Comparison of ENCODE assay signal across 8 cellular contexts in the genomic region with DNA sequence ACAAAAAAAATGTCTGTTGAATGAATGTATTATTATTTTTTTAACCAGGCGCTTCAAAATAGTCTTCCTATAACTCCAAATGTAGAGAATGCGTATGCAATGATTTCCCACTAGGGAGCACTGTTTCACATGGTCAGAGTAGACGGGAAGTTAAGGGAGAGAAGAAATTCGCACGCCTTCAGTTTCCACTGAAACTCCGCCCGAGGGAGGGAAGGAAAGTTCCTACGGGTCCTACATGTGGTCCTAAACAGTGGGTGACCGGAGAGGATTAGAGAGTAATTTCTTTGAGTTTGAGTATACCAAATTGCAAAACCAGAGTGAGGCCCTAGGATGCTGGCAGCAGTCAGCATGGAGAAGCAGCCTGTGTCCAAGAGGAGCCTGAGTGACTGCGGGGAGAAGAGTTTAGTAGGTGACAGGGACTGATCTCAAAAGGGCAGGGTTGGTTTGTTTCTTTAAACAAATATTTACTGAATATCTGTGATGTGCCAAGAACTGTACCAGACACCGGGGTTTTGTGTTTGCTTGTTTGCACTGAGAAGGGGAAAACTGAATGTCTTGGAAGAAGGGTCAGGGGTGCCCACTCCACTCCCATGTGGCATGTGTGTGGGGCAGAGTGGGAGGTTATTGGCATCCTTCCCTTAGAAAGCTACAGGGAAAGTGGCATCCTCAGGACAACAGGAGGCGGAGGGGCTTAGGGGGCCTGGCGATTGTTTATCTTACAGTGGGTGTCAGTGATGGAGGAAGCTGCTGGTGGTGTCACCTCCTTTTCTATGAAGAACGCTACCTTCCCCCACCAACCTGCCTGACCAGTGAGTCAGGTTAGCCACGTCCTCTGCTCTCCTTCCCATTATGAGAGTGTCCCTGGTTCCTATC. TPM values are rescaled to one million over a fixed set of nuclear protein-coding genes. Genes with fewer than 3 reads are reported as not detected.
A peak's percentile ranks its signal among the peaks of the same experiment; 100 is the strongest.
DNase-seq lines count a peak whose midpoint lies in the region; ATAC-seq and TF ChIP-seq lines count a peak whose summit lies in the region.

No MANE protein-coding gene starts in this region.

- H3K4me1 ChIP-seq in CD8-positive, alpha-beta T cell (ENCODE audit: insufficient read depth, low read length), result peaks cover 5% of the 10 kb centered on the region
- H3K4me1 ChIP-seq in HCT116 (ENCODE audit: control insufficient read depth in 1 of 2, insufficient read depth in 2 of 2, low read length in 2 of 2) (peaks cover 18 to 41% of the 10 kb centered on the region in 2 experiments), endodermal cell (ENCODE audit: control insufficient read depth, insufficient read depth, low read length) (no peaks in the 10 kb centered on the region), mucosa of descending colon (ENCODE audit: low read depth) (no peaks in the 10 kb centered on the region)

- H3K27me3 Mint-ChIP-seq in CD8-positive, alpha-beta T cell (ENCODE audit: low read depth), result no peaks in the 10 kb centered on the region
- peaks cover 18% of the 10 kb centered on the region for H3K27me3 Mint-ChIP-seq in endodermal cell (ENCODE audit: insufficient read depth)

- H4K20me1 ChIP-seq in HCT116 (ENCODE audit: insufficient read depth), result no peaks in the 10 kb centered on the region
- H4K20me1 ChIP-seq in SU-DHL-6 (ENCODE audit: low read depth, low read length), result no peaks in the 10 kb centered on the region

- H3K4me3 ChIP-seq in CD8-positive, alpha-beta T cell (ENCODE audit: low read depth, low read length), result no peak overlapping the region
- peak overlapping the region in 1 of 2 experiments; percentile 25; a peak in 1 of 4 replicates for H3K4me3 ChIP-seq in HCT116 (replicated peaks in 1 of 2; ENCODE audit: low read depth in 1 of 2, low read length in 2 of 2)
- no peak overlapping the region for H3K4me3 ChIP-seq in SU-DHL-6 (ENCODE audit: insufficient read depth, low read length, poor library complexity, severe bottlenecking)
- H3K4me3 ChIP-seq in endodermal cell (ENCODE audit: low read length), result no peak overlapping the region
- no peak overlapping the region for H3K4me3 ChIP-seq in mucosa of descending colon

- H3K27me3 ChIP-seq in CD8-positive, alpha-beta T cell (ENCODE audit: insufficient read depth, low read length), result no peaks in the 10 kb centered on the region
- H3K27me3 ChIP-seq in HCT116 (ENCODE audit: insufficient read depth, low read length) (0 out of 2 replicates have a peak, but pooled peaks cover 4% of the 10 kb centered on the region), SU-DHL-6 (ENCODE audit: low read length) (no peaks in the 10 kb centered on the region), endodermal cell (ENCODE audit: control insufficient read depth, insufficient read depth, low read length, poor library complexity, severe bottlenecking) (no peaks in the 10 kb centered on the region)

- no TSS peak for BruUV-seq in HCT116 (replicated peaks; lab: Mats Ljungman, UMichigan)

- H3K9me3 ChIP-seq in CD8-positive, alpha-beta T cell (ENCODE audit: low read length), result no peaks in the 10 kb centered on the region
- H3K9me3 ChIP-seq in HCT116 (ENCODE audit: control insufficient read depth in 1 of 2, insufficient read depth in 1 of 2, low read depth in 1 of 2, low read length in 2 of 2) (no peaks in the 10 kb centered on the region), SU-DHL-6 (ENCODE audit: insufficient read depth, low read length) (no peaks in the 10 kb centered on the region), endodermal cell (ENCODE audit: control insufficient read depth, low read length) (no peaks in the 10 kb centered on the region), mucosa of descending colon (no peaks in the 10 kb centered on the region)

- peak overlapping the region; percentile 61 for H3K4me3 Mint-ChIP-seq in CD8-positive, alpha-beta T cell
- H3K4me3 Mint-ChIP-seq in endodermal cell, result no peak overlapping the region

- H2AFZ ChIP-seq in HCT116 (ENCODE audit: low read depth, low read length, poor library complexity, severe bottlenecking) (peak overlapping the region; percentile 83), SU-DHL-6 (ENCODE audit: low read depth, low read length, severe bottlenecking) (peak overlapping the region; percentile 21)

- H3K36me3 Mint-ChIP-seq in CD8-positive, alpha-beta T cell, result no peaks in the 10 kb centered on the region
- H3K36me3 Mint-ChIP-seq in endodermal cell (ENCODE audit: low read depth), result peaks cover 5% of the 10 kb centered on the region

- no peaks in the 10 kb centered on the region for H3K36me3 ChIP-seq in CD8-positive, alpha-beta T cell (ENCODE audit: insufficient read depth, low read length)
- H3K36me3 ChIP-seq in HCT116 (ENCODE audit: control insufficient read depth in 1 of 2, insufficient read depth in 2 of 2, low read length in 2 of 2) (no peaks in the 10 kb centered on the region), SU-DHL-6 (ENCODE audit: low read length) (no peaks in the 10 kb centered on the region), endodermal cell (ENCODE audit: control insufficient read depth, insufficient read depth, low read length) (no peaks in the 10 kb centered on the region), mucosa of descending colon (ENCODE audit: low read depth) (no peaks in the 10 kb centered on the region)

- 67 to 77% methylated on average over 12 to 15 of the region's 15 CpGs for WGBS in endodermal cell (ENCODE audit: insufficient coverage in 1 of 2, insufficient read length in 1 of 2), 2 experiments

- no peak for TF ChIP-seq POLR2A in HCT116 (IDR thresholded peaks at IDR 0.05; ENCODE audit: borderline replicate concordance, extremely low read depth, insufficient read depth, insufficient read length)

- no peaks in the 10 kb centered on the region for H3K9me3 Mint-ChIP-seq in CD8-positive, alpha-beta T cell
- H3K9me3 Mint-ChIP-seq in endodermal cell, result peaks cover 14% of the 10 kb centered on the region

- intact Hi-C loops in CD8-positive, alpha-beta T cell (cut with DNase I, micrococcal nuclease), result loop anchor here in 1 of 2 experiments (2.0 kb wide), 1 partner anchor 785 kb away; no protein-coding TSS in a partner anchor
- intact Hi-C loops in HCT116 (cut with micrococcal nuclease), result no loop called here
- intact Hi-C loops in mucosa of descending colon (cut with DNase I, micrococcal nuclease), result no loop called here

- peak in 3 of 7 experiments; percentile 26 to 59 (median 31) for DNase-seq in CD8-positive, alpha-beta T cell
- peak; percentile 53 for DNase-seq in HCT116 (ENCODE audit: low read depth, low spot score)
- peak; percentile 70 for DNase-seq in endodermal cell
- peak in 1 of 3 donors; percentile 49 for DNase-seq in mucosa of descending colon
- DNase-seq in NCI-H1436 (lab: John Stamatoyannopoulos, UW), result no peak

- CTCF ChIA-PET in CD8-positive, alpha-beta T cell (lab: Charles Lee), result interaction anchor here (0.7 to 2.4 kb wide), 9 partner anchors 10 to 64 kb away, joined by 3 to 8 read pairs (median 4); a partner anchor contains a TSS
- CTCF ChIA-PET in HCT116 (lab: Charles Lee), result interaction anchor here (0.8 kb wide), 2 partner anchors 9 to 13 kb away, joined by 3 read pairs; no protein-coding TSS in a partner anchor

- H3K27ac ChIP-seq in CD8-positive, alpha-beta T cell (ENCODE audit: low read depth, low read length), result no peak overlapping the region
- no peak overlapping the region for H3K27ac ChIP-seq in HCT116 (ENCODE audit: low read depth, low read length)
- H3K27ac ChIP-seq in SU-DHL-6 (ENCODE audit: low read depth, low read length), result no peak overlapping the region
- no peak overlapping the region for H3K27ac ChIP-seq in endodermal cell (ENCODE audit: low read depth, low read length)

- peaks cover 21% of the 10 kb centered on the region for H3F3A ChIP-seq in SU-DHL-6 (ENCODE audit: insufficient read depth)

- H3K4me2 ChIP-seq in HCT116 (ENCODE audit: low read length), result peak overlapping the region; percentile 62
- peak overlapping the region; percentile 41 for H3K4me2 ChIP-seq in SU-DHL-6 (ENCODE audit: low read depth, low read length, poor library complexity, severe bottlenecking)

- H3K27ac Mint-ChIP-seq in CD8-positive, alpha-beta T cell, result no peak overlapping the region
- H3K27ac Mint-ChIP-seq in endodermal cell, result no peak overlapping the region

- peaks cover 9% of the 10 kb centered on the region for H3K4me1 Mint-ChIP-seq in CD8-positive, alpha-beta T cell (ENCODE audit: low read depth)
- H3K4me1 Mint-ChIP-seq in endodermal cell, result no peaks in the 10 kb centered on the region

- H3K79me2 ChIP-seq in HCT116 (ENCODE audit: insufficient read depth, low read length) (no peaks in the 10 kb centered on the region), SU-DHL-6 (ENCODE audit: insufficient read depth, low read length) (no peaks in the 10 kb centered on the region)

- peak; percentile 73 for TF ChIP-seq RAD21 in HCT116 (IDR thresholded peaks at IDR 0.05; ENCODE audit: low read depth)

- ATAC-seq in CD8-positive, alpha-beta T cell, result peak; percentile 86
- ATAC-seq in HCT116, result peak; percentile 75
- peak; percentile 92 for ATAC-seq in mucosa of descending colon
- no peak for ATAC-seq in HG03457 (IDR thresholded peaks at IDR 0.05; ENCODE audit: unreplicated experiment)
- no peak for ATAC-seq in HG02798 (IDR thresholded peaks at IDR 0.05; ENCODE audit: poor library complexity, unreplicated experiment)

- RAD21 ChIA-PET in HCT116 (lab: Charles Lee; ENCODE audit: low non-redundant PET in 1 of 2, low total read pairs in 2 of 2, uncharacterized antibody in 2 of 2, unreplicated experiment in 2 of 2), result no interaction called here

- H3K9ac ChIP-seq in HCT116 (ENCODE audit: low read length) (peak overlapping the region; percentile 48), SU-DHL-6 (ENCODE audit: low read length) (peak overlapping the region; percentile 33), endodermal cell (ENCODE audit: extremely low read depth, low read length, poor library complexity, severe bottlenecking) (no peak overlapping the region)

- TF ChIP-seq CTCF in CD8-positive, alpha-beta T cell (IDR thresholded peaks at IDR 0.05), result peak; percentile 66
- TF ChIP-seq CTCF in HCT116 (IDR thresholded peaks at IDR 0.05 in 2 of 3, conservative IDR thresholded peaks at IDR 0.05 in 1 of 3; ENCODE audit: borderline replicate concordance in 1 of 3, insufficient read depth in 1 of 3, low read depth in 2 of 3, low read length in 2 of 3) (peak; percentile 69 to 82 (median 82)), SU-DHL-6 (IDR thresholded peaks at IDR 0.05; ENCODE audit: insufficient read depth, low read length, poor library complexity, severe bottlenecking) (peak; percentile 65), endodermal cell (conservative IDR thresholded peaks at IDR 0.05) (peak; percentile 78), mucosa of descending colon (IDR thresholded peaks at IDR 0.05) (peak; percentile 59)

- POLR2A ChIA-PET in CD8-positive, alpha-beta T cell (lab: Charles Lee), result interaction anchor here (1.8 kb wide), 1 partner anchor 14 kb away, joined by 6 read pairs; no protein-coding TSS in a partner anchor
- POLR2A ChIA-PET in HCT116 (lab: Charles Lee), result interaction anchor here (0.9 to 5.3 kb wide), 4 partner anchors 13 to 22 kb away, joined by 3 to 64 read pairs (median 8); a partner anchor contains a TSS

- H3K9me2 ChIP-seq in HCT116 (ENCODE audit: insufficient read depth), result no peaks in the 10 kb centered on the region
- no peaks in the 10 kb centered on the region for H3K9me2 ChIP-seq in SU-DHL-6 (replicated peaks; ENCODE audit: insufficient read depth, low read length)

RNA-seq across cellular contexts. Expression of a gene that starts 22.8 kb away (rescaled TPM):
- total RNA-seq in CD8-positive, alpha-beta T cell, result not detected
- total RNA-seq in HCT116 (2021; ENCODE audit: unreplicated experiment) (not detected), endodermal cell (not detected), mucosa of descending colon (10 to 100 TPM in 1 of 3 donors, not detected in 2; 15.9 TPM)
- not detected in 2 replicates for polyA plus RNA-seq in HCT116 (2012)
- polyA plus RNA-seq in endodermal cell (2013, experiment 1 of 2), result 3,859 TPM
- 7,427 TPM for polyA plus RNA-seq in endodermal cell (2013, experiment 2 of 2)

RNA-seq across cellular contexts. Expression of a gene that starts 31.4 kb away (rescaled TPM):
- under 1 TPM; 0.58 to 0.81 TPM for total RNA-seq in CD8-positive, alpha-beta T cell
- total RNA-seq in HCT116 (2021; ENCODE audit: unreplicated experiment) (92.6 TPM), endodermal cell (10 to 100 TPM; 42.0 to 72.7 TPM), mucosa of descending colon (10 to 100 TPM in 1 of 3 donors, 1 to 10 TPM in 2; 2.7 to 15.0 (median 4.1) TPM)
- 87.9 and 112 TPM in 2 replicates for polyA plus RNA-seq in HCT116 (2012)
- 82.3 TPM for polyA plus RNA-seq in endodermal cell (2013, experiment 1 of 2)
- 82.8 TPM for polyA plus RNA-seq in endodermal cell (2013, experiment 2 of 2)

RNA-seq across cellular contexts. Expression of a gene that starts 33.7 kb away (rescaled TPM):
- total RNA-seq in CD8-positive, alpha-beta T cell, result 100 to 1,000 TPM; 117 to 128 TPM
- 3.2 TPM for total RNA-seq in HCT116 (2021; ENCODE audit: unreplicated experiment)
- polyA plus RNA-seq in HCT116 (2012), result 1.6 and 4.2 TPM in 2 replicates
- total RNA-seq in endodermal cell, result 1 to 10 TPM; 3.9 to 6.3 TPM
- polyA plus RNA-seq in endodermal cell (2013, experiment 1 of 2), result 6.3 TPM
- 3.6 TPM for polyA plus RNA-seq in endodermal cell (2013, experiment 2 of 2)
- total RNA-seq in mucosa of descending colon, result 1 to 10 TPM; 1.7 to 4.1 (median 2.3) TPM

RNA-seq across cellular contexts. Expression of a gene that starts 33.9 kb away (rescaled TPM):
- 1 to 10 TPM in 1 of 2 experiments, not detected in 1; 1.2 TPM for total RNA-seq in CD8-positive, alpha-beta T cell
- total RNA-seq in HCT116 (2021; ENCODE audit: unreplicated experiment), result 10.8 TPM
- 18.3 and 24.8 TPM in 2 replicates for polyA plus RNA-seq in HCT116 (2012)
- 10 to 100 TPM; 10.2 to 10.8 TPM for total RNA-seq in endodermal cell
- 8.4 TPM for polyA plus RNA-seq in endodermal cell (2013, experiment 1 of 2)
- 10.2 TPM for polyA plus RNA-seq in endodermal cell (2013, experiment 2 of 2)
- total RNA-seq in mucosa of descending colon, result 10 to 100 TPM; 19.3 to 46.0 (median 36.6) TPM

Comparison
In these comparisons a context has a peak if more than half of its experiments do, and no peak if none do; other contexts are left out.
1. ATAC-seq: peak in CD8-positive, alpha-beta T cell (single experiment), HCT116 (single experiment) and mucosa of descending colon (single experiment); none in HG03457 (single experiment) and HG02798 (single experiment).
2. RNA of a gene that starts 33.7 kb away (total RNA-seq): 117 to 128 TPM in CD8-positive, alpha-beta T cell; 3.9 to 6.3 TPM in endodermal cell, 3.2 TPM in HCT116 (single experiment) and 1.7 to 4.1 TPM in mucosa of descending colon; every median in the first group is over 10 times any median in the second.
3. Peak in every context shown above with its lines, with median percentiles within 50 percentile points of each other: CTCF ChIP-seq.